29 cellular contexts compared by ENCODE assay signal in the genomic region with DNA sequence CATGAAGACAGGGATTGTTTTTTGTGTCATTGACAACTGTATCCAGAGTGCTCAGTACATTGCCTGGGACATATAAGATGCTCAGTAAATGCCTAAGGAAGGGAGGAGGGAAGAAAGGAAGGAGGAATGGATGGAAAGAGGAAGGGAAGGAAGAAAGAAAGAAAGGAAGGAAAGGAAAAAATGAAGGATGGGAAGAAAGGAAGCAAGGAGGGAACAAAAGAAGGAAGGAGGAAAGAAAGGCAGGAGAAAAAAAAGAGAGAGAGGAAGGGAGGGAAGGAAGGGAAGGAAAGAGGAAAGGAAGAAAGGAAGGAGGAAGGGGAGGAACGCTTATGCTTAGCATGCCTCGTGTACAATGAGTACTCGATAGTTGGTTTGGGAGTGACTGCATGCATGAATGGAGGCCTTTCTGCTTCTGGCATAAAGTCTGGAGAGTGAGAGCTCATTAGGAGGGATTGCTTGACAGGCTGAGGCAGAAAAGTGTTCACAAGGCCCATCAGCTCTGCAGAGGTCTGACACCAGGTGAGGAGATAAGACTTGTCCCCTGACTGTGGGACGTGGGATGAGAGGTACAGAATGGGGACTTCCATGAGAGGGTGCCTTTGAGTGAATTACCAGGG.
"Had no signal": no experiment of that assay in that cellular context is flagged by ENCODE, and none has a peak within 500 bp of the region (broad histone marks: within the 10 kb centered on the region; RNA-seq: fewer than 3 reads in every experiment).

No MANE protein-coding gene starts in this region.

- H3K4me3 ChIP-seq: heart right ventricle, left lung, lower lobe of right lung, ovary, psoas muscle, testis, uterus had no signal

- H3K27me3 ChIP-seq: left lung, neutrophil, ovary, testis, uterus had no signal

- H3K36me3 ChIP-seq: brain microvascular endothelial cell, heart right ventricle, left lung, lower lobe of right lung, neutrophil, ovary, uterus had no signal

- DNase-seq: activated B cell treated with CpG ODN at 0.5 μM for 24 hours; activated CD4-positive, alpha-beta T cell treated with anti-CD3 and anti-CD28 coated beads, Interleukin-2, amount 50 U/mL, for 1 hour; activated CD8-positive, alpha-beta T cell treated with anti-CD3 and anti-CD28 coated beads for 36 hours; activated gamma-delta T cell treated with Interleukin-2 at 50 U/mL for 16 hours; activated naive CD4-positive, alpha-beta T cell treated with anti-CD3 and anti-CD28 coated beads, Interleukin-2, amount 50 U/mL, for 16 hours; activated T-cell treated with anti-CD3 and anti-CD28 coated beads, Interleukin-2, amount 50 U/mL, for 4 hours; amniotic stem cell; brain microvascular endothelial cell; caudate nucleus; endodermal cell; foreskin fibroblast; heart right ventricle; kidney glomerular epithelial cell; left lung; lower lobe of right lung; mesenchymal stem cell; naive thymus-derived CD8-positive, alpha-beta T cell; ovary; psoas muscle; stimulated activated CD4-positive, alpha-beta T cell treated with anti-CD3 and anti-CD28 coated beads, Interleukin-15, amount 100 ng/mL, for 24 hours; stimulated activated naive CD8-positive, alpha-beta T cell treated with anti-CD3 and anti-CD28 coated beads, Interleukin-15, Interleukin-2, amounts not matched to agents 100 U/mL and 50 U/mL, for 24 hours; T-helper 2 cell; testis; trophoblast cell; uterus had no signal

- H3K27ac ChIP-seq: brain microvascular endothelial cell, heart right ventricle, left lung, lower lobe of right lung, neutrophil, ovary, psoas muscle, testis had no signal

- FAIRE-seq: astrocyte had no signal

- H3K9me3 ChIP-seq: heart right ventricle, left lung, lower lobe of right lung, neutrophil, ovary, psoas muscle, testis, uterus had no signal

- ATAC-seq: activated CD8-positive, alpha-beta T cell treated with anti-CD3 and anti-CD28 coated beads for 36 hours; activated T-cell treated with anti-CD3 and anti-CD28 coated beads, Interleukin-2, amount 50 U/mL, for 4 hours; activated T-helper 17 cell treated with anti-CD3 and anti-CD28 coated beads, Interleukin-2, amount 50 U/mL, for 72 hours; esophagus mucosa; heart right ventricle; left lung; lower lobe of right lung; naive thymus-derived CD8-positive, alpha-beta T cell; psoas muscle; stimulated activated naive CD8-positive, alpha-beta T cell treated with anti-CD3 and anti-CD28 coated beads, Interleukin-15, Interleukin-2, amounts not matched to agents 100 U/mL and 50 U/mL, for 24 hours had no signal
